In the genomic region with DNA sequence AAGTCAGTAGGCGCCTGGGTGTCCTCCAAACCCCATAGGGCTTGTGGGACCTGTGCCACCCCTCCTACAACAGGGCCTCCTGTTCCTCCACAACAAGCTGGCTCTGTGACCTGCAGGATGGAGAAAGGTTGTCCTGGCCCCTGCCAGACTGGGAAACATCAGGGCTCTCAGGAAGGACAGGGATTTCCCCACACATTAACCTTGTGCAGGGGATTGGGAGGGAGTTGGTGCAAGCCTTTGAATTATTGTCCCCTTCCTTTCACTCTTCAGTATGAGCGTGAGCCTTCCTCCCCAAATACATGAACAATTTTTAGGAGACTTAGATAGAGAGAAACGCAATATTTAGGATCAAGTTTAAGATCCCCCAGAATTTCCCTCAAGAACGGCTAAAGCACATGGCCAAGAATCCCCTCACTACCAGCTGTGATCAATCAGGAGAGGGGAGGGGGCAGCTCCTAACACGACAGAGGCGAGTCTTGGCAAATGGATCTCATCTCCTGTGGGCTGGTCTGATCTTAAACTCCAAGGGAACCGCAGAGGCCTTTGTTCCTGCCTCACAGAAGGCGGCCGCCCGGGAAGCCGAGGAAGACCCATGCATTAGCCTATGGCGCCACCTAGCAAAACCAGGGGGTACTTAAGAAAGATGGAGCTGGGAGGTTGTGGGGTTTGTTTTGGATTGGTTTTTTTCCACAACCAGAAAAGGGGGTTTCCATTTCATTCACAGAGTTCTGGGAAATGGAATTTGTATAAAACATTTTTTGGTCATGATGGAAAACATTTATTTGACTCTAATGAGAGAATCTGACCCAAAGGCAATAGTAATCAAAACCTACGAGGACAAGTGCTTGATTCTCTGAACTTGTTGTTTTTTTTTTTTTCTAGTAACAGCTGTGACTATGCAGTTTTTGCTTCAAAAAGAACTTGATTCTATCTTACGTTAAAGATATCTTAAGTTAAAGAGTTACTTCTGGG, we compare ENCODE assay signal across 7 cellular contexts. TPM values are rescaled to one million over a fixed set of nuclear protein-coding genes. Genes with fewer than 3 reads are reported as not detected.
DNase-seq lines count a peak whose midpoint lies in the region; FAIRE-seq and TF ChIP-seq lines count a peak whose summit lies in the region.

No MANE protein-coding gene starts in this region.

- H3K36me3 Mint-ChIP-seq in nephron progenitor cell (ENCODE audit: low read depth) = no peaks in the 10 kb centered on the region

- no peaks in the 10 kb centered on the region for H3K27me3 ChIP-seq in testis

- DNase-seq in GM12891 (ENCODE audit: insufficient read length, low spot score) = peak; percentile 56
- DNase-seq in HT1080 (ENCODE audit: low read depth) = peak; percentile 66
- peak; percentile 57 for DNase-seq in NCI-H82 treated with DMSO at 0.1 percent for 48 hours (lab: John Stamatoyannopoulos, UW; ENCODE audit: unreplicated experiment)
- DNase-seq in activated T-cell treated with anti-CD3 and anti-CD28 coated beads for 1 hour (ENCODE audit: low read depth) = peak; percentile 3
- DNase-seq in fibroblast of peridontal ligament (ENCODE audit: extremely low read depth) = peak; percentile 93
- DNase-seq in nephron progenitor cell = peak; percentile 83
- peak; percentile 93 for DNase-seq in testis

- H3K9me3 Mint-ChIP-seq in nephron progenitor cell = no peaks in the 10 kb centered on the region

- intact Hi-C loops in testis (cut with DNase I; ENCODE audit: low total_unique reads) = loop anchor here (5.0 to 10.0 kb wide), 2 partner anchors 365 to 427 kb away; no protein-coding TSS in a partner anchor

- no peaks in the 10 kb centered on the region for H3K36me3 ChIP-seq in testis (ENCODE audit: low read depth, missing control alignments)

- H3K27me3 Mint-ChIP-seq in nephron progenitor cell (ENCODE audit: low read depth, poor library complexity) = peaks cover 4% of the 10 kb centered on the region

- H3K4me3 ChIP-seq in testis = peak overlapping the region in 1 of 2 donors; percentile 32

- peak overlapping the region; percentile 43 to 58 for H3K27ac ChIP-seq in testis

- peak; percentile 92 for TF ChIP-seq CTCF in nephron progenitor cell (IDR thresholded peaks at IDR 0.05)
- peak; percentile 71 to 85 (median 81) for TF ChIP-seq CTCF in testis (IDR thresholded peaks at IDR 0.05)

- H3K4me1 Mint-ChIP-seq in nephron progenitor cell = peaks cover 22% of the 10 kb centered on the region

- TF ChIP-seq POLR2A in GM12891 (IDR thresholded peaks at IDR 0.05; ENCODE audit: low read depth, low read length) (no peak), testis (IDR thresholded peaks at IDR 0.05) (no peak)

- 9 to 18% methylated on average over 13 to 14 of the region's 14 CpGs for WGBS in testis, 2 donors

- H3K27ac Mint-ChIP-seq in nephron progenitor cell = no peak overlapping the region

- H3K4me3 Mint-ChIP-seq in nephron progenitor cell = no peak overlapping the region

- no peaks in the 10 kb centered on the region for H3K9me3 ChIP-seq in testis

- H3K4me1 ChIP-seq in testis = no peaks in the 10 kb centered on the region

- no peak for FAIRE-seq in GM12891 (lab: Jason Lieb, UNC)

TF ChIP-seq in GM12891, 5 proteins besides CTCF, POLR2A, EP300 and RAD21:
- TF ChIP-seq POU2F2 (IDR thresholded peaks at IDR 0.05; ENCODE audit: low read depth, low read length) = no peak
- no peak for TF ChIP-seq TAF1 (IDR thresholded peaks at IDR 0.05; ENCODE audit: low read depth, low read length)
- no peak for TF ChIP-seq SPI1 (IDR thresholded peaks at IDR 0.05; ENCODE audit: low read depth, low read length)
- TF ChIP-seq POLR2AphosphoS5 (IDR thresholded peaks at IDR 0.05; ENCODE audit: low read depth, low read length) = no peak
- no peak for TF ChIP-seq PAX5 (IDR thresholded peaks at IDR 0.05; ENCODE audit: insufficient read depth, low read length, severe bottlenecking)

RNA-seq across cellular contexts. Expression of gene OSMR, which starts 36.1 kb away (rescaled TPM):
- 0.17 TPM for polyA plus RNA-seq in GM12891 (2012; ENCODE audit: low read depth, missing spikeins)
- 21.9 and 31.2 TPM in 2 replicates for total RNA-seq in HT1080 (2014; rRNA removed; shearing (Covaris generic))
- polyA plus RNA-seq in HT1080 (2015; cell fraction: cytosol; rRNA removed) = 60.8 and 77.0 TPM in 2 replicates
- polyA plus RNA-seq in HT1080 (2015; cell fraction: nucleus; rRNA removed) = 205 and 206 TPM in 2 replicates
- total RNA-seq in testis = 10 to 100 TPM; 13.5 to 18.3 TPM
- 12.9 TPM for polyA plus RNA-seq in testis (ENCODE audit: insufficient read depth, low read depth, low replicate concordance)

Comparison
In these comparisons a context has a peak if more than half of its experiments do, and no peak if none do; other contexts are left out.
1. DNase-seq: peak in every context shown above with its lines; median percentile 93 in fibroblast of peridontal ligament; 93 in testis; 83 in nephron progenitor cell; 66 in HT1080; 57 in NCI-H82 treated with DMSO at 0.1 percent for 48 hours; 56 in GM12891; 3 in activated T-cell treated with anti-CD3 and anti-CD28 coated beads for 1 hour.